1 cellular context compared by ENCODE assay signal in genomic region chrY:2887955-2888354, GRCh38.
TF ChIP-seq lines count a peak whose summit lies in the region.

No MANE protein-coding gene starts in this region.

TF ChIP-seq in GM23338, 12 proteins besides CTCF, POLR2A, EP300 and RAD21 (continued from another document):
- TF ChIP-seq EZH2 (IDR thresholded peaks at IDR 0.05; ENCODE audit: low read depth, unreplicated experiment) (no peak), EZH2phosphoT487 (IDR thresholded peaks at IDR 0.05; ENCODE audit: unreplicated experiment) (no peak), ZNF114 (CRISPR knock-in tag; IDR thresholded peaks at IDR 0.05) (no peak), NANOG (IDR thresholded peaks at IDR 0.05; ENCODE audit: borderline replicate concordance) (no peak), ZNF331 (CRISPR knock-in tag; IDR thresholded peaks at IDR 0.05; ENCODE audit: low read depth) (no peak), JUNB (IDR thresholded peaks at IDR 0.05; ENCODE audit: unreplicated experiment) (no peak), CREB1 (CRISPR knock-in tag; IDR thresholded peaks at IDR 0.05; ENCODE audit: low read depth) (no peak), REST (IDR thresholded peaks at IDR 0.05; ENCODE audit: unreplicated experiment) (no peak), STAT1 (IDR thresholded peaks at IDR 0.05; ENCODE audit: unreplicated experiment) (no peak)
TF ChIP-seq in GM23338: peak in this region for 0.
